Comparison of ENCODE assay signal across 1 cellular context in genomic region chr1:63593303-63593886, GRCh38.
TF ChIP-seq lines count a peak whose summit lies in the region.

Gene PGM1, plus strand, starts transcription at chr1:63593411. Its CDS starts 78 bp downstream, at chr1:63593489.

TF ChIP-seq in GM23338, 12 proteins besides CTCF, POLR2A, EP300 and RAD21 (continued from another document):
- no peak for TF ChIP-seq ZNF462 (CRISPR knock-in tag; IDR thresholded peaks at IDR 0.05)
- no peak for TF ChIP-seq ZNF331 (CRISPR knock-in tag; IDR thresholded peaks at IDR 0.05; ENCODE audit: low read depth)
